In the genomic region with DNA sequence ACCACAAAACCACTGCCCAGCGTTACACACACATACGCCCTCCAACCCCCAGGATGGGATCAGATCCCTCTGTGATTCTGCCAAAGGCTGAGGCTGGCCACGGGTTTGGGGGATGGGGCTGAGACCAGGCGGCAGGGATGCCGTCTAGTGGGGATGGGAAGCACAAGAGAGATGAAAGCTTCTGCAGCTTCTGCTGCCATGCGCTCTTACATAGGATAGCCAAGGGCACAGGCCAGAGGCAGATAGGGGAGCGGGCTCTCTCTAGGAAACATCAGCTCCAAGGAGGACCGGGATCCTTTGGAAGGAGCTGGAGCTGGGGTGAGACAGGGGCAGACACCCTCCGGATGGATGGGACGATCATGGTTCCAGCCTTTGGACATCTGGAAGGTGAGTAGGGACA, we compare ENCODE assay signal across 1 cellular context.
TF ChIP-seq lines count a peak whose summit lies in the region.

No MANE protein-coding gene starts in this region.

TF ChIP-seq in HCT116, 20 proteins besides CTCF, POLR2A, EP300 and RAD21 (continued from another document):
- TF ChIP-seq, protein P1, sequence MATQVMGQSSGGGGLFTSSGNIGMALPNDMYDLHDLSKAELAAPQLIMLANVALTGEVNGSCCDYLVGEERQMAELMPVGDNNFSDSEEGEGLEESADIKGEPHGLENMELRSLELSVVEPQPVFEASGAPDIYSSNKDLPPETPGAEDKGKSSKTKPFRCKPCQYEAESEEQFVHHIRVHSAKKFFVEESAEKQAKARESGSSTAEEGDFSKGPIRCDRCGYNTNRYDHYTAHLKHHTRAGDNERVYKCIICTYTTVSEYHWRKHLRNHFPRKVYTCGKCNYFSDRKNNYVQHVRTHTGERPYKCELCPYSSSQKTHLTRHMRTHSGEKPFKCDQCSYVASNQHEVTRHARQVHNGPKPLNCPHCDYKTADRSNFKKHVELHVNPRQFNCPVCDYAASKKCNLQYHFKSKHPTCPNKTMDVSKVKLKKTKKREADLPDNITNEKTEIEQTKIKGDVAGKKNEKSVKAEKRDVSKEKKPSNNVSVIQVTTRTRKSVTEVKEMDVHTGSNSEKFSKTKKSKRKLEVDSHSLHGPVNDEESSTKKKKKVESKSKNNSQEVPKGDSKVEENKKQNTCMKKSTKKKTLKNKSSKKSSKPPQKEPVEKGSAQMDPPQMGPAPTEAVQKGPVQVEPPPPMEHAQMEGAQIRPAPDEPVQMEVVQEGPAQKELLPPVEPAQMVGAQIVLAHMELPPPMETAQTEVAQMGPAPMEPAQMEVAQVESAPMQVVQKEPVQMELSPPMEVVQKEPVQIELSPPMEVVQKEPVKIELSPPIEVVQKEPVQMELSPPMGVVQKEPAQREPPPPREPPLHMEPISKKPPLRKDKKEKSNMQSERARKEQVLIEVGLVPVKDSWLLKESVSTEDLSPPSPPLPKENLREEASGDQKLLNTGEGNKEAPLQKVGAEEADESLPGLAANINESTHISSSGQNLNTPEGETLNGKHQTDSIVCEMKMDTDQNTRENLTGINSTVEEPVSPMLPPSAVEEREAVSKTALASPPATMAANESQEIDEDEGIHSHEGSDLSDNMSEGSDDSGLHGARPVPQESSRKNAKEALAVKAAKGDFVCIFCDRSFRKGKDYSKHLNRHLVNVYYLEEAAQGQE (IDR thresholded peaks at IDR 0.05; ENCODE audit: low read depth): no peak
- TF ChIP-seq ZNF274 (IDR thresholded peaks at IDR 0.05; ENCODE audit: low read depth, low read length): no peak
- no peak for TF ChIP-seq EZH2phosphoT487 (IDR thresholded peaks at IDR 0.05; ENCODE audit: borderline replicate concordance)
- TF ChIP-seq ZFX (IDR thresholded peaks at IDR 0.05): no peak
- TF ChIP-seq ATF3 (IDR thresholded peaks at IDR 0.05): no peak
- TF ChIP-seq YY1 (IDR thresholded peaks at IDR 0.05; ENCODE audit: extremely low read depth, insufficient replicate concordance, low read depth, low read length): no peak
- no peak for TF ChIP-seq CEBPB (IDR thresholded peaks at IDR 0.05; ENCODE audit: low read depth)
- TF ChIP-seq JUND (IDR thresholded peaks at IDR 0.05): no peak
- TF ChIP-seq SIN3A (IDR thresholded peaks at IDR 0.05; ENCODE audit: low read depth): no peak
- TF ChIP-seq SP1 (IDR thresholded peaks at IDR 0.05; ENCODE audit: low read depth): no peak
- TF ChIP-seq POLR2AphosphoS5 (IDR thresholded peaks at IDR 0.05; ENCODE audit: low read depth, low read length): no peak
- no peak for TF ChIP-seq ELF1 (IDR thresholded peaks at IDR 0.05; ENCODE audit: borderline replicate concordance, low read depth)
